8 cellular contexts compared by ENCODE assay signal in the genomic region with DNA sequence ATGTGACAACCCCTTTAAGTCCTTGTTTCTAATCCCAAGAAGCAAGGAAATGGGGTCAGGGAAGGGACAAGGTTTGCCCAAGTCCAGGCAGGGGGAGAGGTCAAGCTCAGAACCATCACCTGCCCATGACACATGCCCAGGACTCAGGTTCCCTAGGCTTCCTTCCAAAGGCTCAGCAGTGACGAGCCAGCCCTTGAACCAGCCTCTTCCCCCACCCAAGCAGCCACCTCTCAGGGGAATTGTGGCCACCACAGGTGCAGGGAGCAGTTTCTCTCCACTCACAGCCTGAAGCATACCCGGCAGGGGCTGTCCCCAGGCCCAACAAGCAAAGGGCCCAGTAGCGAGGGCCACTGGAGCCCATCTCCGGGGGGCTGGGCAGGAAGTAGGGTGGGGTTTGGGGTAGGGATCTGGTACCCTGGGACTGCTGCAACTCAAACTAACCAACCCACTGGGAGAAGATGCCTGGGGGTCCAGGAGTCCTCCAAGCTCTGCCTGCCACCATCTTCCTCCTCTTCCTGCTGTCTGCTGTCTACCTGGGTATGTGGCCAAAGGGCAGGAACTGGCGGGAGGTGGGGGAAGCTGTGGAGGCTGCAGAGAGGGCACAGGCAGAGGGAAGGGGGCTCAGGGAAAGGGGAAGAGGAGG. TPM values are rescaled to one million over a fixed set of nuclear protein-coding genes. Genes with fewer than 3 reads are reported as not detected.
A peak's percentile ranks its signal among the peaks of the same experiment; 100 is the strongest.
DNase-seq lines count a peak whose midpoint lies in the region; ATAC-seq and TF ChIP-seq lines count a peak whose summit lies in the region.

A gene (plus strand): TSS at position 433 of the 643 bp plus-strand sequence. CDS start 26 bp downstream, at position 459.

- H3K27me3 ChIP-seq in SU-DHL-6 (ENCODE audit: low read length) (no peaks in the 10 kb centered on the region), stomach (no peaks in the 10 kb centered on the region), osteoblast (ENCODE audit: insufficient read depth, low read length) (no peaks in the 10 kb centered on the region)

- H2AFZ ChIP-seq in SU-DHL-6 (ENCODE audit: low read depth, low read length, severe bottlenecking) (no peak within 1 kb of the TSS), osteoblast (ENCODE audit: low read length) (no peak within 1 kb of the TSS)

- H3K36me3 Mint-ChIP-seq in activated naive CD4-positive, alpha-beta T cell treated with anti-CD3 and anti-CD28 coated beads for 36 hours (ENCODE audit: low read depth) = peaks cover 4% of the 10 kb centered on the region

- peak within 1 kb of the TSS; percentile 75 for H3K27ac Mint-ChIP-seq in activated naive CD4-positive, alpha-beta T cell treated with anti-CD3 and anti-CD28 coated beads for 36 hours

- H3K9ac ChIP-seq in SU-DHL-6 (ENCODE audit: low read length) = peak within 1 kb of the TSS; percentile 99

- peaks cover 32% of the 10 kb centered on the region for H3K79me2 ChIP-seq in SU-DHL-6 (ENCODE audit: insufficient read depth, low read length)
- H3K79me2 ChIP-seq in osteoblast (ENCODE audit: insufficient read depth, low read length) = no peaks in the 10 kb centered on the region

- peak within 1 kb of the TSS; percentile 38 for H3K4me3 Mint-ChIP-seq in activated naive CD4-positive, alpha-beta T cell treated with anti-CD3 and anti-CD28 coated beads for 36 hours

- 64 to 74% (median 69%) methylated on average over 3 to 5 of the region's 5 CpGs for WGBS in stomach, 5 donors

- H3K4me2 ChIP-seq in SU-DHL-6 (ENCODE audit: low read depth, low read length, poor library complexity, severe bottlenecking) = peak within 1 kb of the TSS; percentile 98
- no peak within 1 kb of the TSS for H3K4me2 ChIP-seq in osteoblast (ENCODE audit: insufficient read depth, low read length)

- no peaks in the 10 kb centered on the region for H3K27me3 Mint-ChIP-seq in activated naive CD4-positive, alpha-beta T cell treated with anti-CD3 and anti-CD28 coated beads for 36 hours (ENCODE audit: low read depth)

- H3K27ac ChIP-seq in SU-DHL-6 (ENCODE audit: low read depth, low read length) (peak within 1 kb of the TSS; percentile 100), stomach (peak within 1 kb of the TSS in 4 of 5 donors; percentile 25 to 61 (median 40)), osteoblast (ENCODE audit: low read depth, low read length) (no peak within 1 kb of the TSS)

- H3K36me3 ChIP-seq in SU-DHL-6 (ENCODE audit: low read length) (peaks cover 20% of the 10 kb centered on the region), stomach (peaks cover 0 to 11% (median 6%) of the 10 kb centered on the region in 4 donors), osteoblast (ENCODE audit: insufficient read depth, low read length) (peaks cover 4% of the 10 kb centered on the region)

- H3K4me3 ChIP-seq in SU-DHL-6 (ENCODE audit: insufficient read depth, low read length, poor library complexity, severe bottlenecking) (peak within 1 kb of the TSS; percentile 86), stomach (no peak within 1 kb of the TSS), osteoblast (ENCODE audit: insufficient read depth, low read length) (no peak within 1 kb of the TSS)

- H4K20me1 ChIP-seq in SU-DHL-6 (ENCODE audit: low read depth, low read length) = no peaks in the 10 kb centered on the region
- H4K20me1 ChIP-seq in osteoblast (ENCODE audit: insufficient read depth, low read length) = peaks cover 4% of the 10 kb centered on the region

- no peak for TF ChIP-seq EP300 in stomach (IDR thresholded peaks at IDR 0.05)

- intact Hi-C loops in activated naive CD4-positive, alpha-beta T cell treated with anti-CD3 and anti-CD28 coated beads for 36 hours (cut with micrococcal nuclease) = no loop called here
- intact Hi-C loops in stomach (cut with DNase I; ENCODE audit: low total_unique reads) = loop anchor here (5.0 to 10.0 kb wide), 2 partner anchors 58 to 80 kb away; a partner anchor contains a TSS

- H3F3A ChIP-seq in SU-DHL-6 (ENCODE audit: insufficient read depth) = peaks cover 81% of the 10 kb centered on the region

- H3K9me3 ChIP-seq in SU-DHL-6 (ENCODE audit: insufficient read depth, low read length) (no peaks in the 10 kb centered on the region), stomach (no peaks in the 10 kb centered on the region), osteoblast (ENCODE audit: low read depth, low read length) (no peaks in the 10 kb centered on the region)

- no peaks in the 10 kb centered on the region for H3K9me3 Mint-ChIP-seq in activated naive CD4-positive, alpha-beta T cell treated with anti-CD3 and anti-CD28 coated beads for 36 hours

- H3K9me2 ChIP-seq in SU-DHL-6 (replicated peaks; ENCODE audit: insufficient read depth, low read length) = no peaks in the 10 kb centered on the region

- CTCF ChIA-PET in activated naive CD4-positive, alpha-beta T cell treated with anti-CD3 and anti-CD28 coated beads for 36 hours (lab: Charles Lee) = interaction anchor here (0.6 to 6.2 kb wide), 5 partner anchors 7 to 74 kb away, joined by 3 to 68 read pairs (median 4); a partner anchor contains a TSS

- peaks cover 57% of the 10 kb centered on the region for H3K4me1 Mint-ChIP-seq in activated naive CD4-positive, alpha-beta T cell treated with anti-CD3 and anti-CD28 coated beads for 36 hours (ENCODE audit: low read depth)

- peak; percentile 71 for DNase-seq in activated naive CD4-positive, alpha-beta T cell treated with anti-CD3 and anti-CD28 coated beads for 36 hours
- DNase-seq in activated naive CD4-positive, alpha-beta T cell treated with anti-CD3 and anti-CD28 coated beads, Interleukin-2, amount 50 U/mL, for 16 hours = no peak
- DNase-seq in stomach (no peak), T1000 (lab: John Stamatoyannopoulos, UW) (no peak), osteoblast (ENCODE audit: insufficient read length, low spot score, missing footprints) (no peak)

- TF ChIP-seq POLR2A in stomach (IDR thresholded peaks at IDR 0.05) = no peak

- TF ChIP-seq CTCF in SU-DHL-6 (IDR thresholded peaks at IDR 0.05; ENCODE audit: insufficient read depth, low read length, poor library complexity, severe bottlenecking) (no peak), stomach (IDR thresholded peaks at IDR 0.05) (no peak), osteoblast (IDR thresholded peaks at IDR 0.05; ENCODE audit: extremely low read depth, low read depth, low read length) (no peak)

- peak; percentile 72 for ATAC-seq in HG02798 (IDR thresholded peaks at IDR 0.05; ENCODE audit: poor library complexity, unreplicated experiment)
- no peak for ATAC-seq in GM21526 (IDR thresholded peaks at IDR 0.05; ENCODE audit: low FRiP score, unreplicated experiment)

- H3K4me1 ChIP-seq in stomach (peaks cover 0 to 35% (median 15%) of the 10 kb centered on the region in 4 donors), osteoblast (ENCODE audit: insufficient read depth, low read length) (no peaks in the 10 kb centered on the region)

RNA-seq across cellular contexts. Expression of the gene that starts here (rescaled TPM):
- 1 to 10 TPM; 2.5 to 2.7 TPM for total RNA-seq in activated naive CD4-positive, alpha-beta T cell treated with anti-CD3 and anti-CD28 coated beads for 36 hours
- total RNA-seq in stomach (1 to 10 TPM in 2 of 5 donors, not detected in 3; 2.4 to 3.5 TPM), osteoblast (0.36 TPM in 1 of 2 replicates, not detected in the other)
- polyA plus RNA-seq in stomach = 10 to 100 TPM in 1 of 3 donors, 1 to 10 TPM in 2; 1.5 to 18.7 (median 3.2) TPM
